ENCODE assay signal across 18 cellular contexts in genomic region chr20:5808901-5809300, GRCh38. TPM values are rescaled to one million over a fixed set of nuclear protein-coding genes. Genes with fewer than 3 reads are reported as not detected.
DNase-seq lines count a peak whose midpoint lies in the region; ATAC-seq, FAIRE-seq and TF ChIP-seq lines count a peak whose summit lies in the region.
"Had no signal": no experiment of that assay in that cellular context is flagged by ENCODE, and none has a peak within 500 bp of the region (broad histone marks: within the 10 kb centered on the region; RNA-seq: fewer than 3 reads in every experiment).

No MANE protein-coding gene starts in this region.

- H3K27me3 ChIP-seq in body of pancreas = no peaks in the 10 kb centered on the region
- H3K27me3 ChIP-seq in upper lobe of left lung = no peaks in the 10 kb centered on the region

- H3K27ac ChIP-seq in body of pancreas (peak overlapping the region in 1 of 4 donors; percentile 5), upper lobe of left lung (no peak overlapping the region)
- H3K27ac ChIP-seq: GM23248 had no signal

- H3K4me1 ChIP-seq in body of pancreas (peaks cover 15% of the 10 kb centered on the region), upper lobe of left lung (peaks cover 10 to 16% (median 14%) of the 10 kb centered on the region in 4 donors)

- WGBS in body of pancreas, 2 donors = 56 to 64% methylated on average over 2 of the region's 2 CpGs
- WGBS in upper lobe of left lung, 2 donors = 60 to 61% methylated on average over 2 of the region's 2 CpGs

- ATAC-seq in body of pancreas (peak; percentile 42), upper lobe of left lung (ENCODE audit: low FRiP score in 2 of 2) (no peak), GM19328 (IDR thresholded peaks at IDR 0.05; ENCODE audit: unreplicated experiment) (no peak)

- no peak for TF ChIP-seq POLR2A in body of pancreas (IDR thresholded peaks at IDR 0.05)
- no peak for TF ChIP-seq POLR2A in upper lobe of left lung (IDR thresholded peaks at IDR 0.05)

- intact Hi-C loops in body of pancreas (cut with DNase I) = no loop called here

- H3K36me3 ChIP-seq in body of pancreas (replicated peaks in 1 of 2; ENCODE audit: insufficient read depth in 1 of 2, low read depth in 2 of 2) (no peaks in the 10 kb centered on the region), upper lobe of left lung (no peaks in the 10 kb centered on the region)

- no peak overlapping the region for H3K4me3 ChIP-seq in body of pancreas
- no peak overlapping the region for H3K4me3 ChIP-seq in upper lobe of left lung
- H3K4me3 ChIP-seq: GM23248 had no signal

- H3K9me3 ChIP-seq in body of pancreas (no peaks in the 10 kb centered on the region), upper lobe of left lung (no peaks in the 10 kb centered on the region)

- no peak for TF ChIP-seq EP300 in upper lobe of left lung (IDR thresholded peaks at IDR 0.05)

- TF ChIP-seq CTCF in body of pancreas (IDR thresholded peaks at IDR 0.05) (no peak), upper lobe of left lung (IDR thresholded peaks at IDR 0.05) (no peak)

- DNase-seq in body of pancreas (no peak), inferior parietal cortex (ENCODE audit: extremely low spot score) (peak; percentile 54), renal cortical epithelial cell (ENCODE audit: low read depth) (peak; percentile 67), upper lobe of left lung (no peak), urothelium cell line (ENCODE audit: low spot score) (no peak)
- DNase-seq: C1 segment of cervical spinal cord; Calu3; CD4-positive, alpha-beta memory T cell; COR-L47; DMS53; DMS79 treated with DMSO at 0.1 percent for 48 hours; GF-D8; GM23248; H7; HCEC 1CT had no signal

- FAIRE-seq in urothelium cell line (lab: Jason Lieb, UNC) = no peak
- FAIRE-seq: GM12891, H1 had no signal

RNA-seq across cellular contexts. Expression of gene SHLD1, which starts 58.7 kb away (rescaled TPM):
- total RNA-seq in body of pancreas (1 to 10 TPM in 1 of 2 donors, not detected in 1; 1.8 TPM), renal cortical epithelial cell (0.17 and 1.6 TPM in 2 replicates), upper lobe of left lung (1 to 10 TPM; 3.1 to 5.6 (median 4.5) TPM)

Comparison
In these comparisons a context has a peak if more than half of its experiments do, and no peak if none do; other contexts are left out.
1. DNase-seq: peak in inferior parietal cortex (single experiment) and renal cortical epithelial cell (single experiment); none in body of pancreas (0 of 4), upper lobe of left lung (0 of 2) and urothelium cell line (single experiment).